ENCODE assay signal across 14 cellular contexts in the genomic region with DNA sequence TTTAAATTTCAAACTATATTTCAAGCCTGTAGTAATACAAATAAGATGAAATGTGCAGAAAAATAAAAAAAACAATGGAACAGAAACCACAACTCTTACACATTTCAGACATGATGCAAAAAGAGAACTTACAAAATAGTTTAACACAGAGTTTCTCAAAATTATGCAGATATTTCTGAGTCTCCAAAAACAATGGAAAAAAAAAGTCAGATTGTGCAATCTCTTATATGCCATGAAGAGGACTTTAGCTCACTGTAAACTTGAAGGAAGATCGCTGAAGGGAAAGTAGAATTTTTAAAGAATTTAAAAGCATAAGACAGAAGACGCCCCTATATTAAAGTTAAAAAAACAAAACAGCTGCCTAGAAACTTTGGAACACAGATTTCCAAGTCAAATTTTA.
"Had no signal": no experiment of that assay in that cellular context is flagged by ENCODE, and none has a peak within 500 bp of the region (broad histone marks: within the 10 kb centered on the region; RNA-seq: fewer than 3 reads in every experiment).

No MANE protein-coding gene starts in this region.

- H3K27me3 ChIP-seq: cardiac muscle cell, esophagus squamous epithelium, heart left ventricle, left lung, ovary, stomach had no signal

- H3K27ac ChIP-seq: cardiac muscle cell, esophagus squamous epithelium, ovary, stomach had no signal

- H3K4me3 Mint-ChIP-seq: activated naive CD8-positive, alpha-beta T cell treated with anti-CD3 and anti-CD28 coated beads, Interleukin-2, amount 10 ng/mL, durations not matched to agents 7 days and 5 days; T-helper 2 cell treated with Interferon-gamma antibody and Interleukin-4, amounts not matched to agents 5 μg/mL and 100 μg/mL, for 36 hours had no signal

- DNase-seq: activated CD4-positive, alpha-beta T cell treated with anti-CD3 and anti-CD28 coated beads for 1 hour; activated CD8-positive, alpha-beta memory T cell treated with anti-CD3 and anti-CD28 coated beads for 24 hours; activated effector memory CD4-positive, alpha-beta T cell treated with Interleukin-2 at 50 U/mL for 16 hours; activated naive CD8-positive, alpha-beta T cell treated with anti-CD3 and anti-CD28 coated beads, Interleukin-2, amount 10 ng/mL, durations not matched to agents 7 days and 5 days; activated T-cell treated with anti-CD3 and anti-CD28 coated beads for 4 hours; esophagus squamous epithelium; foreskin melanocyte; heart left ventricle; left lung; ovary; stimulated activated CD4-positive, alpha-beta T cell treated with anti-CD3 and anti-CD28 coated beads, Interleukin-4, amount 100 ng/mL, for 24 hours; stomach had no signal

- H3K9me3 ChIP-seq: heart left ventricle, ovary had no signal

- H3K27ac Mint-ChIP-seq: activated naive CD8-positive, alpha-beta T cell treated with anti-CD3 and anti-CD28 coated beads, Interleukin-2, amount 10 ng/mL, durations not matched to agents 7 days and 5 days; T-helper 2 cell treated with Interferon-gamma antibody and Interleukin-4, amounts not matched to agents 5 μg/mL and 100 μg/mL, for 36 hours had no signal

- ATAC-seq: heart left ventricle, left lung had no signal

- H3K27me3 Mint-ChIP-seq: activated naive CD8-positive, alpha-beta T cell treated with anti-CD3 and anti-CD28 coated beads, Interleukin-2, amount 10 ng/mL, durations not matched to agents 7 days and 5 days had no signal
